In genomic region chr1:155139895-155140629, GRCh38 we compare ENCODE assay signal across 1 cellular context.
TF ChIP-seq lines count a peak whose summit lies in the region.

Gene DPM3 (minus strand): TSS chr1:155140531. CDS start chr1:155140240, 291 bp downstream.

TF ChIP-seq in GM12878, 131 proteins besides CTCF, POLR2A, EP300 and RAD21 (continued from another document and continues in another):
- no peak for TF ChIP-seq REST (IDR thresholded peaks at IDR 0.05; ENCODE audit: low read depth, low read length)
- TF ChIP-seq BMI1 (IDR thresholded peaks at IDR 0.05; ENCODE audit: borderline replicate concordance): no peak
- no peak for TF ChIP-seq FOS (IDR thresholded peaks at IDR 0.05; ENCODE audit: borderline replicate concordance, extremely low read depth, insufficient read length)
- TF ChIP-seq JUND (IDR thresholded peaks at IDR 0.05; ENCODE audit: low read depth, low read length): no peak
- no peak for TF ChIP-seq YBX1 (IDR thresholded peaks at IDR 0.05)
- TF ChIP-seq NKRF (conservative IDR thresholded peaks at IDR 0.05): peak; percentile 55
- TF ChIP-seq CHD4 (IDR thresholded peaks at IDR 0.05): no peak
- no peak for TF ChIP-seq ZNF622 (IDR thresholded peaks at IDR 0.05)
- TF ChIP-seq NFXL1 (IDR thresholded peaks at IDR 0.05; ENCODE audit: borderline replicate concordance): no peak
- no peak for TF ChIP-seq ESRRA (IDR thresholded peaks at IDR 0.05; ENCODE audit: low read length)
- no peak for TF ChIP-seq IRF5 (IDR thresholded peaks at IDR 0.05; ENCODE audit: borderline replicate concordance)
- no peak; the same call in 1 of the 2 replicates for TF ChIP-seq POLR2AphosphoS2 (IDR thresholded peaks at IDR 0.05; ENCODE audit: low read depth, low read length)
- no peak for TF ChIP-seq PRDM15 (CRISPR knock-in tag; IDR thresholded peaks at IDR 0.05)
- 0 out of 2 replicates have a peak, but pooled peaks have one; percentile 57 for TF ChIP-seq MLLT1 (IDR thresholded peaks at IDR 0.05)
- no peak for TF ChIP-seq NRF1 (conservative IDR thresholded peaks at IDR 0.05; ENCODE audit: low read depth, low read length)
- no peak for TF ChIP-seq NFIC (IDR thresholded peaks at IDR 0.05; ENCODE audit: low read depth, low read length)
- peak; percentile 93 for TF ChIP-seq IKZF1 (conservative IDR thresholded peaks at IDR 0.05)
- TF ChIP-seq NFYA (IDR thresholded peaks at IDR 0.05; ENCODE audit: borderline replicate concordance, low read depth, low read length): no peak
- peak; percentile 73 for TF ChIP-seq PKNOX1 (IDR thresholded peaks at IDR 0.05)
- 0 out of 2 replicates have a peak, but pooled peaks have one; percentile 9 for TF ChIP-seq PAX5 (IDR thresholded peaks at IDR 0.05; ENCODE audit: borderline replicate concordance, low read depth, low read length)
- TF ChIP-seq PBX3 (IDR thresholded peaks at IDR 0.05; ENCODE audit: insufficient replicate concordance, low read depth, low read length): no peak
- TF ChIP-seq MYC (IDR thresholded peaks at IDR 0.05; ENCODE audit: insufficient read depth, insufficient read length, insufficient replicate concordance, low read length, severe bottlenecking): no peak
- TF ChIP-seq IKZF2 (IDR thresholded peaks at IDR 0.05): no peak; a peak in 1 of 4 replicates
- TF ChIP-seq EZH2 (IDR thresholded peaks at IDR 0.05; ENCODE audit: borderline replicate concordance, control insufficient read depth, low read depth, low read length): no peak
- no peak for TF ChIP-seq ZNF592 (IDR thresholded peaks at IDR 0.05)
- TF ChIP-seq MYB (IDR thresholded peaks at IDR 0.05; ENCODE audit: borderline replicate concordance, low read depth, low read length): no peak
- TF ChIP-seq HDAC6 (IDR thresholded peaks at IDR 0.05; ENCODE audit: unreplicated experiment): no peak
- peak; percentile 44 for TF ChIP-seq GATAD2B (conservative IDR thresholded peaks at IDR 0.05; ENCODE audit: low read depth)
- no peak for TF ChIP-seq CEBPZ (IDR thresholded peaks at IDR 0.05; ENCODE audit: low read depth, low read length)
